8 cellular contexts compared by ENCODE assay signal in the genomic region with DNA sequence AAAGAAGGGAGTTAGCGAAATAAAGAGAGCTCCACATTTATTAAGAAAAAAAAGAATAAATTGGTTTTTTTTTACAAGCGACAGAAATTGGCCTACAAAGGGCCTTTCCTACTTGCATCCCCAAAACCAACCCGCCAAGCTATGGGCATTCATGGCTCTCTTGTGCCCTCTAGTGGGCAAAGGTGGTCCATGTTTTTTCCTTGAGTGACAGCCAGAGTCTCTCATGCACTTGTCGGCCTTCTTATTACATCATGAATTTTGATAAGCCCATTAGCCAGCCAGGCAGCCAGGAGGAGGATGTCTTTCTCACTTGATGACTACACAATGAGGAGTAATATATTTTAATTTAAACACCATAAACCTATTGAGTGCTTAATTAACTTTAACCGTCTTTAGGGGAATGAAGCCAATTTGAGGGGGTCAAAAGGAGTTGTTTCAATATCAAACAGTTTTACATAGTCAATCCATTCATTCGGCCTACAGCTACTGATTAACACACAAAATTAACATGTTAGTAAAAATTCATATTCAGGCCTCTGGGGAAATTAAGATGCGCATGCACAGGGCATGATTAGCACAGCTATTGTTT.
DNase-seq lines count a peak whose midpoint lies in the region; ATAC-seq and TF ChIP-seq lines count a peak whose summit lies in the region.

No MANE protein-coding gene starts in this region.

- H3K27me3 ChIP-seq in KMS-11 (ENCODE audit: insufficient read depth, low read depth) (no peaks in the 10 kb centered on the region), PC-3 (ENCODE audit: low read length) (peaks cover 27% of the 10 kb centered on the region)

- H3K27ac Mint-ChIP-seq in neural crest cell (ENCODE audit: unreplicated experiment), result no peak overlapping the region
- peak overlapping the region; percentile 27 for H3K27ac Mint-ChIP-seq in stimulated activated naive CD8-positive, alpha-beta T cell treated with anti-CD3 and anti-CD28 coated beads, Interleukin-15, Interleukin-2, amounts not matched to agents 100 ng/mL and 50 ng/mL, for 24 hours

- TF ChIP-seq CTCF in KMS-11 (conservative IDR thresholded peaks at IDR 0.05; ENCODE audit: low read depth, low read length), result peak; percentile 95
- TF ChIP-seq CTCF in PC-3 (conservative IDR thresholded peaks at IDR 0.05; ENCODE audit: low read depth, low read length), result peak; percentile 84
- TF ChIP-seq CTCF in neural crest cell (conservative IDR thresholded peaks at IDR 0.05), result peak; percentile 95

- ATAC-seq in GM21529 (IDR thresholded peaks at IDR 0.05; ENCODE audit: unreplicated experiment), result peak; percentile 81
- ATAC-seq in PC-3, result peak; percentile 67

- no peaks in the 10 kb centered on the region for H3K9me3 Mint-ChIP-seq in neural crest cell
- H3K9me3 Mint-ChIP-seq in stimulated activated naive CD8-positive, alpha-beta T cell treated with anti-CD3 and anti-CD28 coated beads, Interleukin-15, Interleukin-2, amounts not matched to agents 100 ng/mL and 50 ng/mL, for 24 hours, result no peaks in the 10 kb centered on the region

- peaks cover 24% of the 10 kb centered on the region for H3K4me1 Mint-ChIP-seq in neural crest cell
- peaks cover 11% of the 10 kb centered on the region for H3K4me1 Mint-ChIP-seq in stimulated activated naive CD8-positive, alpha-beta T cell treated with anti-CD3 and anti-CD28 coated beads, Interleukin-15, Interleukin-2, amounts not matched to agents 100 ng/mL and 50 ng/mL, for 24 hours (ENCODE audit: low read depth)

- no peaks in the 10 kb centered on the region for H3K9me3 ChIP-seq in PC-3 (ENCODE audit: low read length)

- H3K4me1 ChIP-seq in KMS-11 (ENCODE audit: low read depth, poor library complexity, severe bottlenecking) (no peaks in the 10 kb centered on the region), PC-3 (ENCODE audit: insufficient read depth, low read length) (no peaks in the 10 kb centered on the region)

- DNase-seq in DMS53 (lab: John Stamatoyannopoulos, UW), result peak; percentile 77
- peak; percentile 91 for DNase-seq in PC-3
- DNase-seq in activated T-cell treated with anti-CD3 and anti-CD28 coated beads, Interleukin-2, amount 50 U/mL, for 1 hour, result peak; percentile 68
- DNase-seq in fibroblast of gingiva (ENCODE audit: low read depth), result peak; percentile 64
- peak; percentile 95 for DNase-seq in neural crest cell (ENCODE audit: low read depth, low spot score)

- H3K9me2 ChIP-seq in PC-3 (replicated peaks; ENCODE audit: low read length), result no peaks in the 10 kb centered on the region

- no peak overlapping the region for H2AFZ ChIP-seq in KMS-11 (ENCODE audit: low read depth)
- no peak overlapping the region for H2AFZ ChIP-seq in PC-3 (ENCODE audit: low read length)

- H4K20me1 ChIP-seq in KMS-11 (ENCODE audit: insufficient read depth) (no peaks in the 10 kb centered on the region), PC-3 (ENCODE audit: low read length) (no peaks in the 10 kb centered on the region)

- H3K9ac ChIP-seq in KMS-11, result no peak overlapping the region
- no peak overlapping the region for H3K9ac ChIP-seq in PC-3 (ENCODE audit: low read length)

- POLR2A ChIA-PET in PC-3 (lab: Charles Lee; ENCODE audit: unreplicated experiment), result no interaction called here

- H3K4me3 ChIP-seq in KMS-11 (IDR thresholded peaks at IDR 0.05; ENCODE audit: insufficient read depth, low read depth, low read length) (no peak overlapping the region), PC-3 (ENCODE audit: low read length) (no peak overlapping the region)

- H3K4me3 Mint-ChIP-seq in neural crest cell, result no peak overlapping the region
- H3K4me3 Mint-ChIP-seq in stimulated activated naive CD8-positive, alpha-beta T cell treated with anti-CD3 and anti-CD28 coated beads, Interleukin-15, Interleukin-2, amounts not matched to agents 100 ng/mL and 50 ng/mL, for 24 hours, result no peak overlapping the region

- H3K27me3 Mint-ChIP-seq in neural crest cell (ENCODE audit: low read depth), result peaks cover 7% of the 10 kb centered on the region
- H3K27me3 Mint-ChIP-seq in stimulated activated naive CD8-positive, alpha-beta T cell treated with anti-CD3 and anti-CD28 coated beads, Interleukin-15, Interleukin-2, amounts not matched to agents 100 ng/mL and 50 ng/mL, for 24 hours, result peaks cover 3% of the 10 kb centered on the region

- H3K36me3 Mint-ChIP-seq in neural crest cell (ENCODE audit: low read depth), result no peaks in the 10 kb centered on the region
- no peaks in the 10 kb centered on the region for H3K36me3 Mint-ChIP-seq in stimulated activated naive CD8-positive, alpha-beta T cell treated with anti-CD3 and anti-CD28 coated beads, Interleukin-15, Interleukin-2, amounts not matched to agents 100 ng/mL and 50 ng/mL, for 24 hours (ENCODE audit: low read depth)

- H3K36me3 ChIP-seq in KMS-11 (ENCODE audit: insufficient read depth), result no peaks in the 10 kb centered on the region
- H3K36me3 ChIP-seq in PC-3 (ENCODE audit: low read depth, low read length), result no peaks in the 10 kb centered on the region; the same call in 1 of the 2 replicates

- H3K79me2 ChIP-seq in KMS-11 (ENCODE audit: insufficient read depth, low read depth) (no peaks in the 10 kb centered on the region), PC-3 (ENCODE audit: low read length) (no peaks in the 10 kb centered on the region)

- H3F3A ChIP-seq in PC-3 (ENCODE audit: low read length, unreplicated experiment), result no peaks in the 10 kb centered on the region

- H3K4me2 ChIP-seq in KMS-11 (no peak overlapping the region), PC-3 (ENCODE audit: low read length) (no peak overlapping the region)

- BruUV-seq in PC-3 (replicated peaks; lab: Mats Ljungman, UMichigan), result no TSS peak

- H3K27ac ChIP-seq in KMS-11 (no peak overlapping the region), PC-3 (ENCODE audit: low read length) (no peak overlapping the region)

- CTCF ChIA-PET in PC-3 (lab: Charles Lee), result interaction anchor here (0.6 to 1.0 kb wide), 4 partner anchors 68 to 936 kb away, joined by 3 to 4 read pairs (median 3); no protein-coding TSS in a partner anchor

- intact Hi-C loops in PC-3 (cut with micrococcal nuclease), result loop anchor here (1.0 to 10.0 kb wide), 7 partner anchors 121 to 1829 kb away; no protein-coding TSS in a partner anchor
